9 cellular contexts compared by ENCODE assay signal in the genomic region with DNA sequence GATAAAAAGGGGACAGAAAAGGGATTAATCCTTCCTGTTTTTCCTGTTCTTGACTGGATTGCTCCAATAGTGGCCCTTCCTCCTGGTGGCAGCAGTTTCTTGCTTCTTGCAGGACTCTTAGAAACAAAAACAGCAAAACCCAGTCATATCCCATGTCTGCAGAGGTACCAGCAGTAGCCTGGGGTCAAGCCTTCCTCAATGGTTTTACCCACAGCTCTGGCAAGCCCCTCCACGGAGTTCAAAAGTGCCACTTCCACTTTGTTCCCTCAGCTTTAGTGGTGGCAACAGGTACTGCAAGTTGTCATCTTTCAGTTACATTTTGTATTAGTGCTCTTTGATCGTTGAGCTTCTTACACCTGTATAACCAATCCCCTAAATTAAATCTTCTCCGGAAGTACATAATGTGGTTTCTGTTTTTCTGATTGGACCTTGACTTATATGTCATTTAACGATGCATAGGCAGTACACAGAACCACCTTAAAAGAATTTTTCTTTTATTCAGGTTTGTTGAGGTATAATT. TPM values are rescaled to one million over a fixed set of nuclear protein-coding genes. Genes with fewer than 3 reads are reported as not detected.
DNase-seq lines count a peak whose midpoint lies in the region; ATAC-seq and TF ChIP-seq lines count a peak whose summit lies in the region.
"Had no signal": no experiment of that assay in that cellular context is flagged by ENCODE, and none has a peak within 500 bp of the region (broad histone marks: within the 10 kb centered on the region; RNA-seq: fewer than 3 reads in every experiment).

No MANE protein-coding gene starts in this region.

- CTCF ChIA-PET in T-cell (lab: Charles Lee), result interaction anchor here (0.6 to 1.9 kb wide), 8 partner anchors 9 to 103 kb away, joined by 3 to 9 read pairs (median 5); partner anchors contain the start of gene RANBP6 (in 1 of the 2)

- peak; percentile 59 for TF ChIP-seq CTCF in BE2C (IDR thresholded peaks at IDR 0.05; ENCODE audit: low read depth, low read length)
- peak; percentile 72 for TF ChIP-seq CTCF in GM12872 (IDR thresholded peaks at IDR 0.05; ENCODE audit: insufficient read depth, low read depth, low read length)
- peak; percentile 62 for TF ChIP-seq CTCF in fibroblast of villous mesenchyme (IDR thresholded peaks at IDR 0.05; ENCODE audit: insufficient read depth, low read depth, low read length)

- H3K36me3 ChIP-seq in BE2C, result no peaks in the 10 kb centered on the region

- no peak overlapping the region for H3K4me3 Mint-ChIP-seq in T-cell
- H3K4me3 Mint-ChIP-seq in stimulated activated naive B cell treated with anti-CD40 and anti-IgM and Interleukin-4, amounts not matched to agents 10 μg/mL and 1 μg/mL and 100 μg/mL, for 72 hours, result peak overlapping the region; percentile 22 to 60

- no peak overlapping the region for H3K27ac Mint-ChIP-seq in T-cell
- H3K27ac Mint-ChIP-seq in stimulated activated naive B cell treated with anti-CD40 and anti-IgM and Interleukin-4, amounts not matched to agents 10 μg/mL and 1 μg/mL and 100 μg/mL, for 72 hours, result no peak overlapping the region

- H3K36me3 Mint-ChIP-seq in T-cell, result no peaks in the 10 kb centered on the region
- H3K36me3 Mint-ChIP-seq in stimulated activated naive B cell treated with anti-CD40 and anti-IgM and Interleukin-4, amounts not matched to agents 10 μg/mL and 1 μg/mL and 100 μg/mL, for 72 hours, result peaks cover 1 to 6% of the 10 kb centered on the region in 2 donors

- peaks cover 8 to 12% of the 10 kb centered on the region in 2 donors for H3K27me3 Mint-ChIP-seq in T-cell
- peaks cover 17 to 27% of the 10 kb centered on the region in 2 donors for H3K27me3 Mint-ChIP-seq in stimulated activated naive B cell treated with anti-CD40 and anti-IgM and Interleukin-4, amounts not matched to agents 10 μg/mL and 1 μg/mL and 100 μg/mL, for 72 hours

- DNase-seq in BE2C (peak; percentile 28), T-cell (peak in 8 of 34 experiments; percentile 7 to 29 (median 14)), fibroblast of villous mesenchyme (ENCODE audit: low read depth) (peak; percentile 7), KG1 (lab: John Stamatoyannopoulos, UW) (no peak), epidermal melanocyte (ENCODE audit: insufficient read length, low spot score) (no peak)
- peak; percentile 21 for DNase-seq in stimulated activated naive B cell treated with anti-CD40 and anti-IgM and Interleukin-4, amounts not matched to agents 10 μg/mL and 1 μg/mL and 100 μg/mL, for 72 hours

- H3K27me3 ChIP-seq in BE2C, result peaks cover 25% of the 10 kb centered on the region

- POLR2A ChIA-PET in T-cell (lab: Charles Lee), result interaction anchor here (0.5 to 1.5 kb wide), 5 partner anchors 8 to 1201 kb away, joined by 3 to 6 read pairs (median 5); partner anchors contain the start of gene RANBP6 (in 2 of the 2)

- no peaks in the 10 kb centered on the region for H3K9me3 ChIP-seq in BE2C

- H3K4me1 ChIP-seq in BE2C, result no peaks in the 10 kb centered on the region

- H3K4me3 ChIP-seq in BE2C (ENCODE audit: low read depth, low read length) (peak overlapping the region; percentile 31), fibroblast of villous mesenchyme (ENCODE audit: low read depth, low read length) (no peak overlapping the region)
- H3K4me3 ChIP-seq: lung had no signal

- peaks cover 2 to 6% (median 4%) of the 10 kb centered on the region in 3 donors for H3K4me1 Mint-ChIP-seq in T-cell
- peaks cover 2 to 6% of the 10 kb centered on the region in 2 donors for H3K4me1 Mint-ChIP-seq in stimulated activated naive B cell treated with anti-CD40 and anti-IgM and Interleukin-4, amounts not matched to agents 10 μg/mL and 1 μg/mL and 100 μg/mL, for 72 hours

- H3K9me3 Mint-ChIP-seq in T-cell, result no peaks in the 10 kb centered on the region
- H3K9me3 Mint-ChIP-seq in stimulated activated naive B cell treated with anti-CD40 and anti-IgM and Interleukin-4, amounts not matched to agents 10 μg/mL and 1 μg/mL and 100 μg/mL, for 72 hours, result peaks cover 2 to 9% of the 10 kb centered on the region in 2 donors

- ATAC-seq in HG03196 (IDR thresholded peaks at IDR 0.05; ENCODE audit: unreplicated experiment) (peak; percentile 55), T-cell (replicated peaks in 1 of 4) (peak in 3 of 4 experiments; percentile 69 to 78 (median 75))
- ATAC-seq in stimulated activated naive B cell treated with anti-CD40 and anti-IgM and Interleukin-4, amounts not matched to agents 10 μg/mL and 1 μg/mL and 100 μg/mL, for 72 hours (replicated peaks), result peak; percentile 90 to 94

RNA-seq across cellular contexts. Expression of gene RANBP6, which starts 8.7 kb away (rescaled TPM):
- 24.0 TPM for polyA plus RNA-seq in BE2C (2012; ENCODE audit: insufficient read depth, insufficient read length, low read depth)
- total RNA-seq in T-cell (10 to 100 TPM; 26.2 to 34.6 (median 29.3) TPM), fibroblast of villous mesenchyme (29.0 and 45.3 TPM in 2 replicates)

Comparison
In these comparisons a context has a peak if more than half of its experiments do, and no peak if none do; other contexts are left out.
1. DNase-seq: peak in BE2C (single experiment), fibroblast of villous mesenchyme (single experiment) and stimulated activated naive B cell treated with anti-CD40 and anti-IgM and Interleukin-4, amounts not matched to agents 10 μg/mL and 1 μg/mL and 100 μg/mL, for 72 hours (single experiment); none in KG1 (single experiment) and epidermal melanocyte (single experiment).
2. H3K4me3 Mint-ChIP-seq: peak in stimulated activated naive B cell treated with anti-CD40 and anti-IgM and Interleukin-4, amounts not matched to agents 10 μg/mL and 1 μg/mL and 100 μg/mL, for 72 hours (2 of 2); none in T-cell (0 of 3).
3. Peak in every context shown above with its lines, with median percentiles within 50 percentile points of each other: CTCF ChIP-seq and ATAC-seq.